24 cellular contexts compared by ENCODE assay signal in genomic region chr15:83413054-83413719, GRCh38.
DNase-seq lines count a peak whose midpoint lies in the region; ATAC-seq lines count a peak whose summit lies in the region.
"Had no signal": no experiment of that assay in that cellular context is flagged by ENCODE, and none has a peak within 500 bp of the region (broad histone marks: within the 10 kb centered on the region; RNA-seq: fewer than 3 reads in every experiment).

No MANE protein-coding gene starts in this region.

- no peaks in the 10 kb centered on the region for H4K20me1 ChIP-seq in BLaER1 treated with 17β-estradiol and CSF1 and Interleukin-3, amounts not matched to agents 10 nM and 100 nM

- H3K4me2 ChIP-seq in BLaER1 treated with 17β-estradiol and CSF1 and Interleukin-3, amounts not matched to agents 10 nM and 100 nM, result peak overlapping the region in 9 of 11 experiments; percentile 4 to 73 (median 54); a peak in 16 of 22 replicates
- H3K4me2 ChIP-seq: GM23338, SK-N-SH had no signal

- no peak overlapping the region for H3K4me3 ChIP-seq in BLaER1 treated with 17β-estradiol and CSF1 and Interleukin-3, amounts not matched to agents 10 nM and 100 nM
- H3K4me3 ChIP-seq: body of pancreas, gastrocnemius medialis, GM23338, upper lobe of right lung had no signal

- peaks cover 0 to 40% (median 16%) of the 10 kb centered on the region in 10 experiments; a peak in 17 of 20 replicates for H3K4me1 ChIP-seq in BLaER1 treated with 17β-estradiol and CSF1 and Interleukin-3, amounts not matched to agents 10 nM and 100 nM
- H3K4me1 ChIP-seq: body of pancreas, gastrocnemius medialis, upper lobe of right lung had no signal

- H3K27ac ChIP-seq in BLaER1 treated with 17β-estradiol and CSF1 and Interleukin-3, amounts not matched to agents 10 nM and 100 nM, result no peak overlapping the region
- H3K27ac ChIP-seq: body of pancreas, gastrocnemius medialis, upper lobe of right lung had no signal

- peak; percentile 68 for ATAC-seq in GM19351 (IDR thresholded peaks at IDR 0.05; ENCODE audit: unreplicated experiment)
- ATAC-seq in HG02870 (IDR thresholded peaks at IDR 0.05; ENCODE audit: unreplicated experiment), result peak; percentile 67
- ATAC-seq in HG03565 (IDR thresholded peaks at IDR 0.05; ENCODE audit: unreplicated experiment), result peak; percentile 58
- ATAC-seq: body of pancreas; esophagus mucosa; gastrocnemius medialis; GM23338; natural killer cell treated with Interleukin-12 subunit alpha and Interleukin-12 subunit beta and Interleukin-15 and Interleukin-18, amount 100 ng/mL, for 72 hours; sciatic nerve; upper lobe of right lung had no signal

- DNase-seq in NCI-H2029 treated with DMSO at 0.1 percent for 48 hours (lab: John Stamatoyannopoulos, UW), result no peak
- DNase-seq in NCI-H526 (lab: John Stamatoyannopoulos, UW), result no peak
- DNase-seq in SIG-M5 treated with dmso at 0.1 percent for 504 hours (lab: John Stamatoyannopoulos, UW; ENCODE audit: unreplicated experiment), result no peak
- DNase-seq in activated CD4-positive, CD25-positive, alpha-beta regulatory T cell (lab: John Stamatoyannopoulos, UW), result no peak
- DNase-seq: activated CD4-positive, alpha-beta memory T cell treated with anti-CD3 and anti-CD28 coated beads, Interleukin-2, amount 10 ng/mL, durations not matched to agents 7 days and 5 days; activated effector memory CD4-positive, alpha-beta T cell treated with anti-CD3 and anti-CD28 coated beads, Interleukin-2, amount 50 U/mL, for 16 hours; body of pancreas; effector memory CD4-positive, alpha-beta T cell; gastrocnemius medialis; IMR-90; islet precursor cell; NCI-H1417; RPMI8226; SK-N-SH; stimulated activated CD4-positive, alpha-beta T cell treated with anti-CD3 and anti-CD28 coated beads, Interleukin-15, amount 100 ng/mL, for 24 hours; upper lobe of right lung had no signal

- H3K9me3 ChIP-seq in BLaER1 treated with 17β-estradiol and CSF1 and Interleukin-3, amounts not matched to agents 10 nM and 100 nM (replicated peaks in 1 of 11), result peaks cover 4 to 34% (median 15%) of the 10 kb centered on the region in 11 experiments; a peak in 13 of 22 replicates
- H3K9me3 ChIP-seq: body of pancreas, gastrocnemius medialis, SK-N-SH, upper lobe of right lung had no signal

- no peaks in the 10 kb centered on the region; a peak in 1 of 22 replicates for H3K36me3 ChIP-seq in BLaER1 treated with 17β-estradiol and CSF1 and Interleukin-3, amounts not matched to agents 10 nM and 100 nM
- H3K36me3 ChIP-seq: gastrocnemius medialis, upper lobe of right lung had no signal

- no peak overlapping the region for H3K9ac ChIP-seq in BLaER1 treated with 17β-estradiol and CSF1 and Interleukin-3, amounts not matched to agents 10 nM and 100 nM
- H3K9ac ChIP-seq: SK-N-SH had no signal

- H3K27me3 ChIP-seq in BLaER1 treated with 17β-estradiol and CSF1 and Interleukin-3, amounts not matched to agents 10 nM and 100 nM, result no peaks in the 10 kb centered on the region
- H3K27me3 ChIP-seq: body of pancreas, gastrocnemius medialis, upper lobe of right lung had no signal
